8 cellular contexts compared by ENCODE assay signal in the genomic region with DNA sequence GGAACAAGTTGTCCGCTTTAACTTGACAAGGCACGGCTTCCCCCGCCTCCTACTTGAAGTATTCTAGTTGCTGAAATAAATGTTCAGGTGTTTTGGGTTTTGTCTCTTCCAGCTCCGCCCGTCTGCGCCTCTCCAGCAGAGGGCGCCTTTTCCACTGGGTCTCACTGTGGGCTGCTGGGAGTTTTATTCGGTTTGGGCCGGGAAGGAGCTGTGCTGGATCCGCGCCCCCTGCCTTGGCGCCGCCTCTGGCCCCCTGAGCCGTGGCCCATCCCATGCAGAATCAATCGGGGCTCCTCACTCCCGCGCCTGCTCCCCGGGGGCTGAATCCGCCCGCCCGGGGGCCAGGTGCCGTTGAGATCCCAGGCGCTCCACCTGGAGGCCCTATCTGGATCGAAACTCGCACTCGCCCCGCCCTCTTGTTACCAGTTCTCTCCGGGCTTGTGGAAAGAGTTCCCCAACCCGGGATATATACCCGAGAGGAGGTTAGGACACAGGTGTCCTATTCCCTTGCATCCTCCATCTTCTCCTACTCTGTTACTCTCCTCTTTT. TPM values are rescaled to one million over a fixed set of nuclear protein-coding genes. Genes with fewer than 3 reads are reported as not detected.
A peak's percentile ranks its signal among the peaks of the same experiment; 100 is the strongest.
DNase-seq lines count a peak whose midpoint lies in the region; TF ChIP-seq lines count a peak whose summit lies in the region.

No MANE protein-coding gene starts in this region.

- peak; percentile 96 for TF ChIP-seq CTCF in HEK293 (tag by site-specific recombination; IDR thresholded peaks at IDR 0.05)
- TF ChIP-seq CTCF in dorsolateral prefrontal cortex (IDR thresholded peaks at IDR 0.05 in 54 of 56, conservative IDR thresholded peaks at IDR 0.05 in 2 of 56; ENCODE audit: low read depth in 1 of 56, partially characterized antibody in 56 of 56) = peak in 55 of 56 donors; percentile 21 to 75 (median 55)
- TF ChIP-seq CTCF in sigmoid colon (IDR thresholded peaks at IDR 0.05) = peak in 2 of 4 experiments; percentile 23 to 37

- DNase-seq in EH (ENCODE audit: low read depth) (peak; percentile 42), NCI-H187 (lab: John Stamatoyannopoulos, UW) (peak; percentile 50 to 66), dorsolateral prefrontal cortex (no peak), sigmoid colon (no peak)
- DNase-seq in activated CD4-positive, alpha-beta T cell treated with anti-CD3 and anti-CD28 coated beads for 48 hours = peak; percentile 73
- DNase-seq in stimulated activated CD8-positive, alpha-beta memory T cell treated with anti-CD3 and anti-CD28 coated beads, Interleukin-7, amount 100 ng/mL, for 48 hours (ENCODE audit: extremely low read depth in 1 of 2, low read depth in 1 of 2) = peak; percentile 24 to 37

- POLR2A ChIA-PET in HEK293 (lab: Yijun Ruan, JAX) = interaction anchor here (0.5 to 1.0 kb wide), 7 partner anchors 17 to 272 kb away, joined by 3 to 5 read pairs (median 3); no protein-coding TSS in a partner anchor

- H3K9me3 ChIP-seq in HEK293 (ENCODE audit: control insufficient read depth, insufficient read depth, low read depth, low read length) = no peaks in the 10 kb centered on the region
- H3K9me3 ChIP-seq in mesodermal cell (ENCODE audit: control insufficient read depth, low read length) = no peaks in the 10 kb centered on the region
- no peaks in the 10 kb centered on the region for H3K9me3 ChIP-seq in sigmoid colon

- H3K4me1 ChIP-seq in HEK293 (ENCODE audit: control insufficient read depth, insufficient read depth, low read length) (no peaks in the 10 kb centered on the region), mesodermal cell (ENCODE audit: control insufficient read depth, insufficient read depth, low read length, poor library complexity, severe bottlenecking) (no peaks in the 10 kb centered on the region), sigmoid colon (peaks cover 0 to 9% (median 3%) of the 10 kb centered on the region in 4 donors)

- CTCF ChIA-PET in HEK293 (lab: Yijun Ruan, JAX) = interaction anchor here (0.6 to 7.2 kb wide), 58 partner anchors 7 to 1515 kb away, joined by 3 to 117 read pairs (median 4); no protein-coding TSS in a partner anchor

- peaks cover 0 to 38% (median 13%) of the 10 kb centered on the region in 45 donors for H3K27me3 ChIP-seq in dorsolateral prefrontal cortex
- peaks cover 0 to 27% (median 4%) of the 10 kb centered on the region in 3 donors for H3K27me3 ChIP-seq in sigmoid colon

- H3K36me3 ChIP-seq in HEK293 (ENCODE audit: control insufficient read depth in 2 of 2, insufficient read depth in 1 of 2, low read length in 2 of 2) (no peaks in the 10 kb centered on the region), mesodermal cell (ENCODE audit: control insufficient read depth, insufficient read depth, low read length) (no peaks in the 10 kb centered on the region), sigmoid colon (no peaks in the 10 kb centered on the region)

- H3K4me3 ChIP-seq in HEK293 (ENCODE audit: low read depth, low read length) (peak overlapping the region; percentile 57), dorsolateral prefrontal cortex (peak overlapping the region in 49 of 59 donors; percentile 3 to 62 (median 39)), mesodermal cell (ENCODE audit: extremely low read depth, insufficient read depth, low read length, poor library complexity, severe bottlenecking) (peak overlapping the region; percentile 48), sigmoid colon (peak overlapping the region in 2 of 4 donors; percentile 19 to 22)

- intact Hi-C loops in dorsolateral prefrontal cortex (cut with DNase I) (loop anchor here (5.0 kb wide), 2 partner anchors 79 to 84 kb away; no protein-coding TSS in a partner anchor), sigmoid colon (cut with DNase I) (no loop called here)

- WGBS in mesodermal cell (ENCODE audit: insufficient coverage in 2 of 2), 2 experiments = 4 to 6% methylated on average over 20 to 27 of the region's 30 CpGs
- 7 to 20% methylated on average over 30 of the region's 30 CpGs for WGBS in sigmoid colon, 2 donors

- no peak for TF ChIP-seq EP300 in sigmoid colon (IDR thresholded peaks at IDR 0.05)

- H3K27ac ChIP-seq in HEK293 (ENCODE audit: extremely low read depth, low read depth, low read length) (peak overlapping the region; percentile 36; the same call in 1 of the 2 replicates), dorsolateral prefrontal cortex (no peak overlapping the region), mesodermal cell (ENCODE audit: low read depth, low read length, severe bottlenecking) (no peak overlapping the region), sigmoid colon (no peak overlapping the region)

- no peak for TF ChIP-seq POLR2A in sigmoid colon (IDR thresholded peaks at IDR 0.05)

TF ChIP-seq in HEK293, 187 proteins besides CTCF, POLR2A, EP300 and RAD21 (continues in another document):
- TF ChIP-seq KLF16 (tag by site-specific recombination; IDR thresholded peaks at IDR 0.05) = 0 out of 2 replicates have a peak, but pooled peaks have one; percentile 29
- TF ChIP-seq SP3 (tag by site-specific recombination; IDR thresholded peaks at IDR 0.05) = peak; percentile 53
- peak; percentile 42; the same call in 1 of the 2 replicates for TF ChIP-seq GLIS1 (tag by site-specific recombination; IDR thresholded peaks at IDR 0.05)
- TF ChIP-seq ZNF133 (tag by site-specific recombination; IDR thresholded peaks at IDR 0.05) = no peak
- TF ChIP-seq, protein P1, sequence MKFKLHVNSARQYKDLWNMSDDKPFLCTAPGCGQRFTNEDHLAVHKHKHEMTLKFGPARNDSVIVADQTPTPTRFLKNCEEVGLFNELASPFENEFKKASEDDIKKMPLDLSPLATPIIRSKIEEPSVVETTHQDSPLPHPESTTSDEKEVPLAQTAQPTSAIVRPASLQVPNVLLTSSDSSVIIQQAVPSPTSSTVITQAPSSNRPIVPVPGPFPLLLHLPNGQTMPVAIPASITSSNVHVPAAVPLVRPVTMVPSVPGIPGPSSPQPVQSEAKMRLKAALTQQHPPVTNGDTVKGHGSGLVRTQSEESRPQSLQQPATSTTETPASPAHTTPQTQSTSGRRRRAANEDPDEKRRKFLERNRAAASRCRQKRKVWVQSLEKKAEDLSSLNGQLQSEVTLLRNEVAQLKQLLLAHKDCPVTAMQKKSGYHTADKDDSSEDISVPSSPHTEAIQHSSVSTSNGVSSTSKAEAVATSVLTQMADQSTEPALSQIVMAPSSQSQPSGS (tag by site-specific recombination; IDR thresholded peaks at IDR 0.05; ENCODE audit: low read depth) = no peak
- TF ChIP-seq KLF7 (tag by site-specific recombination; IDR thresholded peaks at IDR 0.05; ENCODE audit: borderline replicate concordance) = 0 out of 2 replicates have a peak, but pooled peaks have one; percentile 32
- TF ChIP-seq, protein P2, sequence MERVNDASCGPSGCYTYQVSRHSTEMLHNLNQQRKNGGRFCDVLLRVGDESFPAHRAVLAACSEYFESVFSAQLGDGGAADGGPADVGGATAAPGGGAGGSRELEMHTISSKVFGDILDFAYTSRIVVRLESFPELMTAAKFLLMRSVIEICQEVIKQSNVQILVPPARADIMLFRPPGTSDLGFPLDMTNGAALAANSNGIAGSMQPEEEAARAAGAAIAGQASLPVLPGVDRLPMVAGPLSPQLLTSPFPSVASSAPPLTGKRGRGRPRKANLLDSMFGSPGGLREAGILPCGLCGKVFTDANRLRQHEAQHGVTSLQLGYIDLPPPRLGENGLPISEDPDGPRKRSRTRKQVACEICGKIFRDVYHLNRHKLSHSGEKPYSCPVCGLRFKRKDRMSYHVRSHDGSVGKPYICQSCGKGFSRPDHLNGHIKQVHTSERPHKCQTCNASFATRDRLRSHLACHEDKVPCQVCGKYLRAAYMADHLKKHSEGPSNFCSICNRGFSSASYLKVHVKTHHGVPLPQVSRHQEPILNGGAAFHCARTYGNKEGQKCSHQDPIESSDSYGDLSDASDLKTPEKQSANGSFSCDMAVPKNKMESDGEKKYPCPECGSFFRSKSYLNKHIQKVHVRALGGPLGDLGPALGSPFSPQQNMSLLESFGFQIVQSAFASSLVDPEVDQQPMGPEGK (tag by site-specific recombination; IDR thresholded peaks at IDR 0.05) = peak; percentile 90
- TF ChIP-seq ZNF10 (tag by site-specific recombination; IDR thresholded peaks at IDR 0.05) = 0 out of 2 replicates have a peak, but pooled peaks have one; percentile 34
- TF ChIP-seq ZNF501 (tag by site-specific recombination; IDR thresholded peaks at IDR 0.05) = peak; percentile 68; the same call in 1 of the 2 replicates
- no peak for TF ChIP-seq ZNF211 (tag by site-specific recombination; IDR thresholded peaks at IDR 0.05; ENCODE audit: low read depth)
- TF ChIP-seq KLF9 (tag by site-specific recombination; IDR thresholded peaks at IDR 0.05; ENCODE audit: low read depth) = peak; percentile 63; the same call in 1 of the 2 replicates

RNA-seq across cellular contexts. Expression of a gene that starts 51.0 kb away (rescaled TPM):
- under 1 TPM in 1 of 120 experiments, not detected in 119; 0.10 TPM for total RNA-seq in dorsolateral prefrontal cortex
- polyA plus RNA-seq in mesodermal cell (2013, experiment 1 of 2) = 9.1 TPM
- polyA plus RNA-seq in mesodermal cell (2013, experiment 2 of 2) = 9.4 TPM
- total RNA-seq in sigmoid colon = 10 to 100 TPM; 16.3 to 24.5 (median 21.3) TPM
- 10 to 100 TPM in 1 of 3 donors, 1 to 10 TPM in 2; 3.1 to 10.8 (median 6.0) TPM for polyA plus RNA-seq in sigmoid colon

Comparison
In these comparisons a context has a peak if more than half of its experiments do, and no peak if none do; other contexts are left out.
1. DNase-seq: peak in EH (single experiment), NCI-H187 (2 of 2), activated CD4-positive, alpha-beta T cell treated with anti-CD3 and anti-CD28 coated beads for 48 hours (single experiment) and stimulated activated CD8-positive, alpha-beta memory T cell treated with anti-CD3 and anti-CD28 coated beads, Interleukin-7, amount 100 ng/mL, for 48 hours (2 of 2); none in dorsolateral prefrontal cortex (0 of 10) and sigmoid colon (single experiment).
2. RNA of a gene that starts 51.0 kb away (total RNA-seq): 16.3 to 24.5 TPM in sigmoid colon; 0.10 TPM in dorsolateral prefrontal cortex; every median in the first group is over 10 times any median in the second.